21 cellular contexts compared by ENCODE assay signal in genomic region chr4:71171592-71171991, GRCh38.
DNase-seq lines count a peak whose midpoint lies in the region; ATAC-seq, FAIRE-seq and TF ChIP-seq lines count a peak whose summit lies in the region.
"Had no signal": no experiment of that assay in that cellular context is flagged by ENCODE, and none has a peak within 500 bp of the region (broad histone marks: within the 10 kb centered on the region; RNA-seq: fewer than 3 reads in every experiment).

No MANE protein-coding gene starts in this region.

- BruUV-seq in IMR-90 (replicated peaks; lab: Mats Ljungman, UMichigan) = no TSS peak

- no peak overlapping the region for H4K5ac ChIP-seq in IMR-90 (ENCODE audit: low read depth, low read length)

- H3K9me3 ChIP-seq in A549 = 0 out of 3 replicates have a peak, but pooled peaks cover 2% of the 10 kb centered on the region
- H3K9me3 ChIP-seq in IMR-90 (ENCODE audit: control insufficient read depth, insufficient read depth, low read length) = peaks cover 2% of the 10 kb centered on the region; the same call in 1 of the 2 replicates
- H3K9me3 ChIP-seq: Caco-2 had no signal

- TF ChIP-seq RAD21 in A549 (conservative IDR thresholded peaks at IDR 0.05 in 1 of 2, IDR thresholded peaks at IDR 0.05 in 1 of 2) (no peak), IMR-90 (IDR thresholded peaks at IDR 0.05; ENCODE audit: low read length) (no peak)

- no peaks in the 10 kb centered on the region for H3K9me1 ChIP-seq in IMR-90 (ENCODE audit: insufficient read depth, low read length)

- no peaks in the 10 kb centered on the region for H3K27me3 ChIP-seq in IMR-90 (ENCODE audit: control insufficient read depth, insufficient read depth, low read length)
- H3K27me3 ChIP-seq: BLaER1 treated with 17β-estradiol and CSF1 and Interleukin-3, amounts not matched to agents 10 nM and 100 nM had no signal

- no peak overlapping the region for H4K91ac ChIP-seq in IMR-90 (ENCODE audit: insufficient read depth, low read depth, low read length)

- no peak for TF ChIP-seq POLR2A in A549 (IDR thresholded peaks at IDR 0.05; ENCODE audit: low read length)
- no peak for TF ChIP-seq POLR2A in IMR-90 (IDR thresholded peaks at IDR 0.05; ENCODE audit: low read depth, low read length)

- H3K27ac ChIP-seq in A549 (no peak overlapping the region), IMR-90 (ENCODE audit: insufficient read depth, low read length) (no peak overlapping the region)
- H3K27ac ChIP-seq: BLaER1 treated with 17β-estradiol and CSF1 and Interleukin-3, amounts not matched to agents 10 nM and 100 nM; C4-2B had no signal

- peaks cover 4% of the 10 kb centered on the region for H3K36me3 Mint-ChIP-seq in progenitor cell of endocrine pancreas (ENCODE audit: insufficient read depth)
- H3K36me3 Mint-ChIP-seq: CD8-positive, alpha-beta T cell had no signal

- no peak overlapping the region for H3K4me3 ChIP-seq in A549
- no peak overlapping the region for H3K4me3 ChIP-seq in IMR-90 (ENCODE audit: insufficient read depth, low read depth, low read length)
- H3K4me3 ChIP-seq: BLaER1 treated with 17β-estradiol and CSF1 and Interleukin-3, amounts not matched to agents 10 nM and 100 nM had no signal

- no peak overlapping the region for H2BK120ac ChIP-seq in IMR-90 (ENCODE audit: low read depth, low read length)

- H2AK5ac ChIP-seq in IMR-90 (ENCODE audit: low read depth, low read length) = no peak overlapping the region

- H3K56ac ChIP-seq in IMR-90 (ENCODE audit: extremely low read depth, insufficient read depth, low read length) = no peak overlapping the region

- FAIRE-seq in A549 (lab: Jason Lieb, UNC) = no peak
- FAIRE-seq: A204.1, D721Med, G401.6, GM12891, GM19239 had no signal

- no peak overlapping the region for H3K9ac ChIP-seq in IMR-90 (ENCODE audit: low read depth, low read length)
- H3K9ac ChIP-seq: BLaER1 treated with 17β-estradiol and CSF1 and Interleukin-3, amounts not matched to agents 10 nM and 100 nM had no signal

- H2AK9ac ChIP-seq in IMR-90 (replicated peaks; ENCODE audit: low read depth, low read length, poor library complexity) = no peak overlapping the region

- TF ChIP-seq CTCF in A549 (IDR thresholded peaks at IDR 0.05) (no peak), IMR-90 (conservative IDR thresholded peaks at IDR 0.05; ENCODE audit: low read depth, low read length) (no peak), progenitor cell of endocrine pancreas (IDR thresholded peaks at IDR 0.05; ENCODE audit: unreplicated experiment) (no peak)

- H2BK5ac ChIP-seq in IMR-90 (ENCODE audit: low read depth, low read length, poor library complexity, severe bottlenecking) = no peak overlapping the region

- H3K27ac Mint-ChIP-seq in progenitor cell of endocrine pancreas = no peak overlapping the region
- H3K27ac Mint-ChIP-seq: B cell; CD4-positive, alpha-beta T cell; CD8-positive, alpha-beta T cell had no signal

- peaks cover 9% of the 10 kb centered on the region for H3K9me3 Mint-ChIP-seq in progenitor cell of endocrine pancreas (ENCODE audit: low read depth)
- H3K9me3 Mint-ChIP-seq: CD4-positive, alpha-beta T cell; CD8-positive, alpha-beta T cell had no signal

- POLR2A ChIA-PET in A549 (lab: Yijun Ruan, JAX) (no interaction called here), IMR-90 (lab: Charles Lee; ENCODE audit: unreplicated experiment) (interaction anchor here (0.6 kb wide), 1 partner anchor 183 kb away, joined by 3 read pairs; no protein-coding TSS in a partner anchor)

- no peak overlapping the region for H3K4me3 Mint-ChIP-seq in progenitor cell of endocrine pancreas (ENCODE audit: low read depth)
- H3K4me3 Mint-ChIP-seq: B cell; CD4-positive, alpha-beta T cell; CD8-positive, alpha-beta T cell had no signal

- DNase-seq in A549 (ENCODE audit: low read depth in 1 of 2, low spot score in 1 of 2) (no peak), IMR-90 (no peak), dedifferentiated amniotic fluid mesenchymal stem cell (ENCODE audit: extremely low spot score) (peak; percentile 6), progenitor cell of endocrine pancreas (ENCODE audit: low spot score, unreplicated experiment) (no peak), dermis blood vessel endothelial cell (no peak)
- DNase-seq: 8988T; AML-193; Caco-2; Calu3; CD4-positive, alpha-beta T cell; CD8-positive, alpha-beta T cell; DMS79 treated with DMSO at 0.1 percent for 48 hours; GF-D8 had no signal

- ATAC-seq in A549 = no peak
- ATAC-seq in IMR-90 (ENCODE audit: low read depth) = no peak
- ATAC-seq: CD8-positive, alpha-beta T cell had no signal

- dilution Hi-C loops in IMR-90 (cut with HindIII; ENCODE audit: low sequenced_read_pairs, unreplicated experiment) = no loop called here

- intact Hi-C loops in IMR-90 (cut with micrococcal nuclease) = no loop called here

- in situ Hi-C loops in IMR-90 (cut with MboI; ENCODE audit: low sequenced_read_pairs) = no loop called here

- no peak overlapping the region for H2AFZ ChIP-seq in IMR-90 (replicated peaks; ENCODE audit: low read length, poor library complexity)

- no peak overlapping the region for H4K8ac ChIP-seq in IMR-90 (ENCODE audit: low read depth in 2 of 2, low read length in 2 of 2)

- no peak overlapping the region for H3K4ac ChIP-seq in IMR-90 (ENCODE audit: low read depth, low read length)

- H3K4me2 ChIP-seq in A549 (no peak overlapping the region), IMR-90 (ENCODE audit: low read depth, low read length) (no peak overlapping the region)
- H3K4me2 ChIP-seq: BLaER1 treated with 17β-estradiol and CSF1 and Interleukin-3, amounts not matched to agents 10 nM and 100 nM had no signal

- 95% methylated on average over 2 of the region's 2 CpGs for WGBS in A549 (ENCODE audit: missing lambda C conversion rate)
- no CpG with 5 or more reads among the region's 2 CpGs for WGBS in IMR-90 (ENCODE audit: extremely low coverage in 2 of 2, insufficient read length in 1 of 2), 2 experiments

- no peaks in the 10 kb centered on the region for H3K4me1 Mint-ChIP-seq in progenitor cell of endocrine pancreas (ENCODE audit: low read depth)
- H3K4me1 Mint-ChIP-seq: B cell had no signal

- no peak overlapping the region for H3K23ac ChIP-seq in IMR-90 (ENCODE audit: low read depth, low read length)

- H3K27me3 Mint-ChIP-seq in progenitor cell of endocrine pancreas = no peaks in the 10 kb centered on the region

- H4K20me1 ChIP-seq in IMR-90 (ENCODE audit: insufficient read depth, low read length) = no peaks in the 10 kb centered on the region
- H4K20me1 ChIP-seq: BLaER1 treated with 17β-estradiol and CSF1 and Interleukin-3, amounts not matched to agents 10 nM and 100 nM had no signal

- no peaks in the 10 kb centered on the region for H3K36me3 ChIP-seq in IMR-90 (ENCODE audit: control insufficient read depth, insufficient read depth, low read length)
- H3K36me3 ChIP-seq: BLaER1 treated with 17β-estradiol and CSF1 and Interleukin-3, amounts not matched to agents 10 nM and 100 nM had no signal

- H3K18ac ChIP-seq in IMR-90 (ENCODE audit: low read depth, low read length) = no peak overlapping the region

- H3K79me1 ChIP-seq in IMR-90 (ENCODE audit: low read depth in 1 of 2, low read length in 2 of 2) = no peaks in the 10 kb centered on the region

- no peaks in the 10 kb centered on the region for H3K4me1 ChIP-seq in A549
- peaks cover 3% of the 10 kb centered on the region for H3K4me1 ChIP-seq in IMR-90 (ENCODE audit: control insufficient read depth, insufficient read depth, low read length)
- H3K4me1 ChIP-seq: BLaER1 treated with 17β-estradiol and CSF1 and Interleukin-3, amounts not matched to agents 10 nM and 100 nM; Caco-2 had no signal

- CTCF ChIA-PET in A549 (lab: Yijun Ruan, JAX) (no interaction called here), IMR-90 (lab: Yijun Ruan, JAX) (interaction anchor here (0.6 to 0.7 kb wide), 2 partner anchors 303 to 525 kb away, joined by 4 to 6 read pairs; no protein-coding TSS in a partner anchor)

- no peak overlapping the region for H3K14ac ChIP-seq in IMR-90 (replicated peaks; ENCODE audit: low read depth, low read length)

- no peak overlapping the region for H2BK15ac ChIP-seq in IMR-90 (ENCODE audit: low read depth, low read length)

- no peak for TF ChIP-seq EP300 in A549 (IDR thresholded peaks at IDR 0.05)

- no peak overlapping the region for H2BK20ac ChIP-seq in IMR-90 (ENCODE audit: low read depth, low read length)

TF ChIP-seq in A549, 52 proteins besides CTCF, POLR2A, EP300 and RAD21:
- TF ChIP-seq USF2 (IDR thresholded peaks at IDR 0.05) (no peak), MAFK (IDR thresholded peaks at IDR 0.05; ENCODE audit: partially characterized antibody) (peak; percentile 36), CHD4 (IDR thresholded peaks at IDR 0.05; ENCODE audit: borderline replicate concordance) (no peak), SMC3 (IDR thresholded peaks at IDR 0.05) (no peak), GATA3 (IDR thresholded peaks at IDR 0.05; ENCODE audit: borderline replicate concordance) (no peak), MAX (IDR thresholded peaks at IDR 0.05) (no peak)

TF ChIP-seq in IMR-90, 13 proteins besides CTCF, POLR2A, EP300 and RAD21:
- TF ChIP-seq CEBPB (IDR thresholded peaks at IDR 0.05; ENCODE audit: low read depth, low read length) (no peak), SMC3 (IDR thresholded peaks at IDR 0.05; ENCODE audit: low read depth, low read length) (no peak), NFE2L2 (IDR thresholded peaks at IDR 0.05; ENCODE audit: low read depth, low read length) (no peak), FOS (IDR thresholded peaks at IDR 0.05; ENCODE audit: low read depth, low read length) (no peak), MAFK (IDR thresholded peaks at IDR 0.05; ENCODE audit: low read depth, low read length) (peak; percentile 55; the same call in 1 of the 2 replicates)
